ENCODE assay signal across 16 cellular contexts in genomic region chr1:94528271-94528670, GRCh38. TPM values are rescaled to one million over a fixed set of nuclear protein-coding genes. Genes with fewer than 3 reads are reported as not detected.
DNase-seq lines count a peak whose midpoint lies in the region; ATAC-seq, FAIRE-seq and TF ChIP-seq lines count a peak whose summit lies in the region.
"Had no signal": no experiment of that assay in that cellular context is flagged by ENCODE, and none has a peak within 500 bp of the region (broad histone marks: within the 10 kb centered on the region; RNA-seq: fewer than 3 reads in every experiment).

No MANE protein-coding gene starts in this region.

- H2AFZ ChIP-seq in HepG2 (ENCODE audit: low read length) (no peak overlapping the region), PC-3 (ENCODE audit: low read length) (no peak overlapping the region)

- in situ Hi-C loops in HepG2 (cut with HindIII; ENCODE audit: extremely low pct_ligation_motif_present, low pct_unique_long_range_greater_than_20kb): loop anchor here (25.0 kb wide), 1 partner anchor 509 kb away; no protein-coding TSS in a partner anchor

- no peak for TF ChIP-seq EP300 in HepG2 (IDR thresholded peaks at IDR 0.05; ENCODE audit: low read depth in 2 of 2, low read length in 2 of 2)
- no peak for TF ChIP-seq EP300 in HepG2 (CRISPR knock-in tag; IDR thresholded peaks at IDR 0.05; ENCODE audit: borderline replicate concordance)

- no peak for TF ChIP-seq POLR2A in HepG2 (IDR thresholded peaks at IDR 0.05; ENCODE audit: insufficient read depth in 1 of 2, low read depth in 2 of 2, low read length in 2 of 2)
- no peak for TF ChIP-seq POLR2A in right lobe of liver (IDR thresholded peaks at IDR 0.05)

- H3K4me1 ChIP-seq in HepG2 (ENCODE audit: insufficient read depth, low read length): no peaks in the 10 kb centered on the region
- H3K4me1 ChIP-seq in right lobe of liver: no peaks in the 10 kb centered on the region
- peaks cover 8% of the 10 kb centered on the region; the same call in 1 of the 2 replicates for H3K4me1 ChIP-seq in PC-3 (ENCODE audit: insufficient read depth, low read length)
- H3K4me1 ChIP-seq: gastrocnemius medialis had no signal

- TF ChIP-seq CTCF in HepG2 (CRISPR knock-in tag; IDR thresholded peaks at IDR 0.05) (no peak), right lobe of liver (IDR thresholded peaks at IDR 0.05) (no peak), PC-3 (conservative IDR thresholded peaks at IDR 0.05; ENCODE audit: low read depth, low read length) (0 out of 2 replicates have a peak, but pooled peaks have one; percentile 12), fibroblast of mammary gland (conservative IDR thresholded peaks at IDR 0.05; ENCODE audit: control insufficient read depth, insufficient read depth, low read depth, low read length) (peak; percentile 5)

- H3K79me2 ChIP-seq in HepG2 (ENCODE audit: insufficient read depth, low read length) (no peaks in the 10 kb centered on the region), PC-3 (ENCODE audit: low read length) (no peaks in the 10 kb centered on the region)

- H3F3A ChIP-seq in PC-3 (ENCODE audit: low read length, unreplicated experiment): no peaks in the 10 kb centered on the region

- H3K36me3 ChIP-seq in HepG2 (replicated peaks in 1 of 2; ENCODE audit: control insufficient read depth in 1 of 2, insufficient read depth in 2 of 2, low read length in 2 of 2) (peaks cover 5 to 10% of the 10 kb centered on the region in 2 experiments; a peak in 4 of 5 replicates), right lobe of liver (no peaks in the 10 kb centered on the region), PC-3 (ENCODE audit: low read depth, low read length) (no peaks in the 10 kb centered on the region)
- H3K36me3 ChIP-seq: gastrocnemius medialis had no signal

- no peak overlapping the region for H3K27ac ChIP-seq in HepG2 (ENCODE audit: extremely low read length, insufficient read depth, low read length)
- no peak overlapping the region for H3K27ac ChIP-seq in right lobe of liver
- H3K27ac ChIP-seq in PC-3 (ENCODE audit: low read length): no peak overlapping the region
- H3K27ac ChIP-seq: brain microvascular endothelial cell, gastrocnemius medialis had no signal

- H3K4me3 ChIP-seq in HepG2 (replicated peaks in 1 of 3; ENCODE audit: insufficient read depth in 1 of 3, low read depth in 2 of 3, low read length in 3 of 3) (no peak overlapping the region), right lobe of liver (no peak overlapping the region), PC-3 (ENCODE audit: low read length) (no peak overlapping the region), fibroblast of mammary gland (ENCODE audit: control insufficient read depth, low read depth, low read length) (no peak overlapping the region)
- H3K4me3 ChIP-seq: gastrocnemius medialis, mucosa of descending colon, skin epidermis had no signal

- no peak for DNase-seq in HepG2 (ENCODE audit: low spot score)
- DNase-seq in right lobe of liver: no peak
- DNase-seq in PC-3: no peak
- DNase-seq in fibroblast of mammary gland (ENCODE audit: low read depth): peak; percentile 48
- DNase-seq in NCI-H774 (lab: John Stamatoyannopoulos, UW): no peak
- DNase-seq in SHP77 (lab: John Stamatoyannopoulos, UW): no peak
- DNase-seq in AML-193 (lab: John Stamatoyannopoulos, UW): no peak
- DNase-seq: brain microvascular endothelial cell; effector memory CD8-positive, alpha-beta T cell; gastrocnemius medialis; mucosa of descending colon; NCI-H2029; stimulated activated naive CD8-positive, alpha-beta T cell treated with anti-CD3 and anti-CD28 coated beads, Interleukin-15, Interleukin-2, amounts not matched to agents 100 U/mL and 50 U/mL, for 24 hours had no signal

- no peaks in the 10 kb centered on the region for H3K9me2 ChIP-seq in PC-3 (replicated peaks; ENCODE audit: low read length)

- H3K9me3 ChIP-seq in HepG2 (ENCODE audit: low read length) (no peaks in the 10 kb centered on the region), right lobe of liver (no peaks in the 10 kb centered on the region), PC-3 (ENCODE audit: low read length) (no peaks in the 10 kb centered on the region)
- H3K9me3 ChIP-seq: gastrocnemius medialis, mucosa of descending colon had no signal

- H3K4me2 ChIP-seq in HepG2 (ENCODE audit: low read depth, low read length): no peak overlapping the region
- H3K4me2 ChIP-seq in PC-3 (ENCODE audit: low read length): no peak overlapping the region

- BruUV-seq in HepG2 (replicated peaks; lab: Mats Ljungman, UMichigan): no TSS peak
- BruUV-seq in PC-3 (replicated peaks; lab: Mats Ljungman, UMichigan): no TSS peak

- intact Hi-C loops in HepG2 (cut with micrococcal nuclease; ENCODE audit: unreplicated experiment): no loop called here
- intact Hi-C loops in right lobe of liver (cut with DNase I): loop anchor here in 1 of 2 donors (10.0 kb wide), 1 partner anchor 287 kb away; no protein-coding TSS in a partner anchor
- intact Hi-C loops in PC-3 (cut with micrococcal nuclease): no loop called here

- no peaks in the 10 kb centered on the region for H4K20me1 ChIP-seq in HepG2 (ENCODE audit: insufficient read depth, low read length)
- H4K20me1 ChIP-seq in PC-3 (ENCODE audit: low read length): no peaks in the 10 kb centered on the region

- H3K9ac ChIP-seq in HepG2 (ENCODE audit: insufficient read depth, low read depth, low read length): no peak overlapping the region
- no peak overlapping the region for H3K9ac ChIP-seq in PC-3 (ENCODE audit: low read length)

- no peak for FAIRE-seq in HepG2 (lab: Jason Lieb, UNC)
- FAIRE-seq: TTC549 had no signal

- CTCF ChIA-PET in HepG2 (lab: Yijun Ruan, JAX; ENCODE audit: low intra/inter-chr PET ratio, low total read pairs) (no interaction called here), PC-3 (lab: Charles Lee) (no interaction called here)

- no peak for ATAC-seq in HepG2
- no peak for ATAC-seq in right lobe of liver
- no peak for ATAC-seq in PC-3
- no peak for ATAC-seq in GM18498 (IDR thresholded peaks at IDR 0.05; ENCODE audit: unreplicated experiment)
- ATAC-seq: effector memory CD8-positive, alpha-beta T cell; gastrocnemius medialis; stimulated activated naive CD8-positive, alpha-beta T cell treated with anti-CD3 and anti-CD28 coated beads, Interleukin-15, Interleukin-2, amounts not matched to agents 100 U/mL and 50 U/mL, for 24 hours had no signal

- whole genome bisulfite sequencing in HepG2 (ENCODE audit: low lambda C conversion rate): 86% methylated on average over 1 of the region's 1 CpG
- 78% methylated on average over 1 of the region's 1 CpG for WGBS in right lobe of liver (ENCODE audit: insufficient coverage, low coverage, low lambda C conversion rate, missing lambda C conversion rate)

- H3K27me3 ChIP-seq in HepG2 (ENCODE audit: control insufficient read depth in 1 of 2, insufficient read depth in 2 of 2, low read length in 2 of 2): no peaks in the 10 kb centered on the region
- no peaks in the 10 kb centered on the region for H3K27me3 ChIP-seq in right lobe of liver
- no peaks in the 10 kb centered on the region for H3K27me3 ChIP-seq in PC-3 (ENCODE audit: low read length)
- H3K27me3 ChIP-seq: brain microvascular endothelial cell, gastrocnemius medialis had no signal

- no peak for TF ChIP-seq RAD21 in HepG2 (CRISPR knock-in tag; IDR thresholded peaks at IDR 0.05)

- POLR2A ChIA-PET in HepG2 (lab: Yijun Ruan, JAX) (no interaction called here), PC-3 (lab: Charles Lee; ENCODE audit: unreplicated experiment) (no interaction called here)

TF ChIP-seq in HepG2, 621 proteins besides CTCF, POLR2A, EP300 and RAD21 (continues in another document):
- TF ChIP-seq ZFYVE20 (CRISPR knock-in tag; IDR thresholded peaks at IDR 0.05; ENCODE audit: borderline replicate concordance, low read depth): no peak

RNA-seq across cellular contexts. Expression of gene F3, which starts 13.3 kb away (rescaled TPM):
- total RNA-seq in HepG2 (2016; rRNA removed; fragmentation: Illumina TruSeq; extraction: Trizol) (3.4 and 9.0 TPM in 2 replicates), right lobe of liver (1 to 10 TPM in 4 of 6 experiments, under 1 TPM in 2; 0.79 to 6.8 (median 2.6) TPM), PC-3 (2014; rRNA removed) (8.0 and 8.5 TPM in 2 replicates)
- total RNA-seq in HepG2 (2016; cell fraction: cytosol; rRNA removed; fragmentation: Illumina TruSeq; extraction: Trizol; ENCODE audit: low read depth): 1.4 and 1.6 TPM in 2 replicates
- 2.9 and 7.7 TPM in 2 replicates for total RNA-seq in HepG2 (2016; cell fraction: insoluble cytoplasmic fraction; rRNA removed; fragmentation: Illumina TruSeq; extraction: Trizol)
- total RNA-seq in HepG2 (2016; cell fraction: membrane; rRNA removed; fragmentation: Illumina TruSeq; extraction: Trizol): 3.7 and 3.9 TPM in 2 replicates
- 10.1 and 10.5 TPM in 2 replicates for total RNA-seq in HepG2 (2016; cell fraction: nucleus; rRNA removed; fragmentation: Illumina TruSeq; extraction: Trizol)
- polyA plus RNA-seq in HepG2 (2011; rRNA removed): 5.8 and 6.6 TPM in 2 replicates
- polyA plus RNA-seq in HepG2 (2011; cell fraction: cytosol; rRNA removed): 3.0 and 4.3 TPM in 2 replicates
- 7.5 and 9.6 TPM in 2 replicates for polyA plus RNA-seq in HepG2 (2011; cell fraction: nucleus; rRNA removed)
- polyA plus RNA-seq in HepG2 (2012): 4.0 and 4.2 TPM in 2 replicates
- polyA plus RNA-seq in HepG2 (2016; cell fraction: cytosol; fragmentation: Illumina TruSeq; extraction: Trizol; ENCODE audit: low read depth): 0.70 and 0.80 TPM in 2 replicates
- 2.8 and 3.5 TPM in 2 replicates for polyA plus RNA-seq in HepG2 (2016; cell fraction: insoluble cytoplasmic fraction; fragmentation: Illumina TruSeq; extraction: Trizol; ENCODE audit: low read depth)
- 1.1 and 1.3 TPM in 2 replicates for polyA plus RNA-seq in HepG2 (2016; cell fraction: membrane; fragmentation: Illumina TruSeq; extraction: Trizol; ENCODE audit: low read depth)
- polyA plus RNA-seq in HepG2 (2016; cell fraction: nucleus; fragmentation: Illumina TruSeq; extraction: Trizol; ENCODE audit: insufficient read depth, low read depth): 23.2 and 27.8 TPM in 2 replicates
- polyA minus RNA-seq in HepG2 (2011; rRNA and poly(A)+ RNA removed; ENCODE audit: low replicate concordance): 5.0 and 22.4 TPM in 2 replicates
- 2.5 and 3.2 TPM in 2 replicates for polyA minus RNA-seq in HepG2 (2011; cell fraction: cytosol; rRNA and poly(A)+ RNA removed)
- polyA minus RNA-seq in HepG2 (2011; cell fraction: nucleus; rRNA and poly(A)+ RNA removed): 4.8 and 6.8 TPM in 2 replicates

Comparison
In these comparisons a context has a peak if more than half of its experiments do, and no peak if none do; other contexts are left out.
1. CTCF ChIP-seq: peak in PC-3 (single experiment) and fibroblast of mammary gland (single experiment); none in HepG2 (single experiment) and right lobe of liver (0 of 4).